In the genomic region with DNA sequence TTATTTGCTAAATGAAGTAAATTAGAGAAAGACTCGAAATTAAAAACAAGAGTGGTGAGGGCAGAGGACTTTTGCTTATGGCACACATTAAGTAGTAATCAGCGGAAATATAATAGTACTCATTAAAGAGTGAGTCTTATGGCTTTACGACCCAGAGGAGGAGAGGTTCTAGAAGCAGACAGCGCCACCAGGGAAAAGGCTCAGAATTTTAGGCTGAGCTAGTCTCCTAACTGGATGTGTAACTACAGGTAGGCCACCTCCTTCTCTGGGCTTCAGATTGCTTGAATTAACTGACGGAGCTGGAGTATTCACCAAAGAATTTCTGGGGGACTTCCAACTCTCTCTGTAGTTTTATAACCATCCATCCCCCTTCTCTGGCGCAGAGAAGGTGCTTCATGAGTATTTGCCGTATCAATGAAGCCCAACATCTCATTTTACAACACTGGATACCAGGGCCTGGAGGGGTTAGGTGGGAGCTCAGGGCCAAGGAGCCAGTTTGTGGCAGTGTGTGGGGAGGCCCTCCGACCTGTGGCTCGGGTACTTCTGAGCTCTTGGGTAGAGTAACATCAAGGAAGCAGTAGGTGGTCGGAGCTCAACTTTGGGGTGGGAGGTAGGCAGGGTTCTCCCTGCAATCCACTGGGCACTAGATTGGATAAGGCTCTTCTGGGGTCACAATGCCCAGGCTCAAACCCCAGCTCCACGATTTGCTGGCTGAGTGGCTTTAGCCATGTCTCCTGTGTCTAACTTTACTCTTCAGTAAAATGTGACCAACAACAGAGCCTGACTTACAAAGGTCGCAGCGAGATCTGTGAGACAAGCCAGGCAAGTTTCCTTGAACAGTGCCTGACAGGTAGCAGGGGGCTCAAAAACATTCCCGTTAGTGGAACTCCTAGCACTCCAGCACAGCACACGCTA, we compare ENCODE assay signal across 8 cellular contexts. TPM values are rescaled to one million over a fixed set of nuclear protein-coding genes. Genes with fewer than 3 reads are reported as not detected.
DNase-seq lines count a peak whose midpoint lies in the region; ATAC-seq, FAIRE-seq and TF ChIP-seq lines count a peak whose summit lies in the region.

No MANE protein-coding gene starts in this region.

- H3K27ac ChIP-seq in SK-N-SH (ENCODE audit: low read depth in 2 of 2, low read length in 1 of 2) (peak overlapping the region; percentile 83 to 93; a peak in 2 of 4 replicates), keratinocyte (ENCODE audit: control insufficient read depth, insufficient read depth, low read length) (peak overlapping the region; percentile 91), substantia nigra (ENCODE audit: low read depth, low read length, poor library complexity, severe bottlenecking) (peak overlapping the region; percentile 87)

- no peaks in the 10 kb centered on the region for H3K9me3 ChIP-seq in SK-N-SH
- no peaks in the 10 kb centered on the region for H3K9me3 ChIP-seq in keratinocyte (ENCODE audit: control insufficient read depth, low read depth, low read length)

- no peaks in the 10 kb centered on the region for H3K9me2 ChIP-seq in SK-N-SH

- H3K79me2 ChIP-seq in SK-N-SH (ENCODE audit: insufficient read depth) (peaks cover 63% of the 10 kb centered on the region), keratinocyte (ENCODE audit: control insufficient read depth, insufficient read depth, low read length) (peaks cover 59% of the 10 kb centered on the region)

- TF ChIP-seq RAD21 in SK-N-SH (IDR thresholded peaks at IDR 0.05; ENCODE audit: low read length): no peak

- WGBS in SK-N-SH (ENCODE audit: low lambda C conversion rate): 59% methylated on average over 15 of the region's 15 CpGs

- intact Hi-C loops in activated T-helper 2 cell treated with anti-CD3 and anti-CD28 coated beads, Interferon-gamma antibody, Interleukin-2, Interleukin-4, amounts not matched to agents 10 μg/mL and 5 μg/mL and 100 μg/mL, durations not matched to agents 14 hours and 24 hours and 36 hours (cut with micrococcal nuclease): loop anchor here (1.0 to 10.0 kb wide), 5 partner anchors 55 to 825 kb away; partner anchors contain the start of genes CCDC174, LSM3, NUP210 and XPC

- no peaks in the 10 kb centered on the region for H3K9me3 Mint-ChIP-seq in activated T-helper 2 cell treated with anti-CD3 and anti-CD28 coated beads, Interferon-gamma antibody, Interleukin-2, Interleukin-4, amounts not matched to agents 10 μg/mL and 5 μg/mL and 100 μg/mL, durations not matched to agents 14 hours and 24 hours and 36 hours

- no peaks in the 10 kb centered on the region for H3K9me1 ChIP-seq in keratinocyte (ENCODE audit: control insufficient read depth, extremely low read depth, insufficient read depth, low read length)

- DNase-seq in SK-N-SH: no peak
- no peak for DNase-seq in activated T-helper 2 cell treated with anti-CD3 and anti-CD28 coated beads, Interferon-gamma antibody, Interleukin-2, Interleukin-4, amounts not matched to agents 10 μg/mL and 5 μg/mL and 100 μg/mL, durations not matched to agents 14 hours and 24 hours and 36 hours (ENCODE audit: low spot score)
- no peak for DNase-seq in keratinocyte (ENCODE audit: low read depth, low spot score)
- no peak for DNase-seq in substantia nigra (lab: John Stamatoyannopoulos, UW)

- dilution Hi-C loops in keratinocyte (cut with MboI; ENCODE audit: extremely low pct_ligation_motif_present, low sequenced_read_pairs): no loop called here

- H3K9ac ChIP-seq in SK-N-SH: peak overlapping the region; percentile 80
- H3K9ac ChIP-seq in keratinocyte (ENCODE audit: control insufficient read depth, extremely low read depth, insufficient read depth, low read length): peak overlapping the region; percentile 96

- POLR2A ChIA-PET in SK-N-SH (lab: Yijun Ruan, JAX): interaction anchor here (2.6 to 3.2 kb wide), 2 partner anchors 55 to 227 kb away, joined by 10 to 35 read pairs; partner anchors contain the start of genes LSM3 and XPC

- peak overlapping the region; percentile 67 for H3K27ac Mint-ChIP-seq in activated T-helper 2 cell treated with anti-CD3 and anti-CD28 coated beads, Interferon-gamma antibody, Interleukin-2, Interleukin-4, amounts not matched to agents 10 μg/mL and 5 μg/mL and 100 μg/mL, durations not matched to agents 14 hours and 24 hours and 36 hours

- H3K36me3 ChIP-seq in SK-N-SH (replicated peaks in 1 of 2; ENCODE audit: control insufficient read depth in 1 of 2, insufficient read depth in 2 of 2, low read length in 1 of 2) (peaks cover 17 to 35% of the 10 kb centered on the region in 2 experiments), keratinocyte (ENCODE audit: control insufficient read depth in 2 of 2, extremely low read depth in 1 of 2, insufficient read depth in 2 of 2, low read length in 2 of 2) (peaks cover 17 to 28% of the 10 kb centered on the region in 2 experiments)

- TF ChIP-seq EP300 in SK-N-SH (IDR thresholded peaks at IDR 0.05; ENCODE audit: borderline replicate concordance in 1 of 2, low read depth in 1 of 2, low read length in 1 of 2): no peak

- no peaks in the 10 kb centered on the region for H3K27me3 Mint-ChIP-seq in activated T-helper 2 cell treated with anti-CD3 and anti-CD28 coated beads, Interferon-gamma antibody, Interleukin-2, Interleukin-4, amounts not matched to agents 10 μg/mL and 5 μg/mL and 100 μg/mL, durations not matched to agents 14 hours and 24 hours and 36 hours (ENCODE audit: low read depth)

- H3K4me1 ChIP-seq in SK-N-SH (ENCODE audit: control insufficient read depth in 1 of 2, insufficient read depth in 2 of 2, low read depth in 1 of 2, low read length in 1 of 2): peaks cover 15 to 34% of the 10 kb centered on the region in 2 experiments
- peaks cover 43% of the 10 kb centered on the region for H3K4me1 ChIP-seq in keratinocyte (ENCODE audit: control insufficient read depth, extremely low read depth, insufficient read depth, low read length)

- TF ChIP-seq CTCF in SK-N-SH (IDR thresholded peaks at IDR 0.05) (no peak), keratinocyte (optimal IDR thresholded peaks at IDR 0.05 in 1 of 3, IDR thresholded peaks at IDR 0.05 in 1 of 3, conservative IDR thresholded peaks at IDR 0.05 in 1 of 3; ENCODE audit: extremely low read depth in 1 of 3, insufficient read depth in 2 of 3, low read length in 3 of 3) (peak; percentile 15 to 40 (median 36))

- peak overlapping the region; percentile 88 to 99 for H3K4me3 ChIP-seq in SK-N-SH (ENCODE audit: low read depth in 2 of 2, low read length in 1 of 2)
- H3K4me3 ChIP-seq in keratinocyte (ENCODE audit: control insufficient read depth in 2 of 3, extremely low read depth in 1 of 3, insufficient read depth in 2 of 3, low read depth in 1 of 3, low read length in 3 of 3): peak overlapping the region; percentile 83 to 89 (median 86)

- CTCF ChIA-PET in SK-N-SH (lab: Yijun Ruan, JAX): interaction anchor here (0.9 to 3.9 kb wide), 3 partner anchors 22 to 243 kb away, joined by 3 to 37 read pairs (median 6); partner anchors contain the start of gene WNT7A

- H3K27me3 ChIP-seq in SK-N-SH (ENCODE audit: insufficient read depth) (no peaks in the 10 kb centered on the region), keratinocyte (ENCODE audit: control insufficient read depth, extremely low read depth, insufficient read depth, low read length) (no peaks in the 10 kb centered on the region)

- FAIRE-seq in keratinocyte (lab: Jason Lieb, UNC): no peak

- peaks cover 48% of the 10 kb centered on the region for H3K36me3 Mint-ChIP-seq in activated T-helper 2 cell treated with anti-CD3 and anti-CD28 coated beads, Interferon-gamma antibody, Interleukin-2, Interleukin-4, amounts not matched to agents 10 μg/mL and 5 μg/mL and 100 μg/mL, durations not matched to agents 14 hours and 24 hours and 36 hours (ENCODE audit: low read depth)

- peaks cover 27% of the 10 kb centered on the region for H4K20me1 ChIP-seq in SK-N-SH (ENCODE audit: insufficient read depth)
- peaks cover 21% of the 10 kb centered on the region for H4K20me1 ChIP-seq in keratinocyte (ENCODE audit: control insufficient read depth, extremely low read depth, insufficient read depth, low read length)

- H2AFZ ChIP-seq in SK-N-SH (ENCODE audit: low read depth) (peak overlapping the region; percentile 88), keratinocyte (ENCODE audit: control insufficient read depth, low read length) (peak overlapping the region; percentile 75)

- H3K4me2 ChIP-seq in SK-N-SH (peak overlapping the region; percentile 92), keratinocyte (ENCODE audit: control insufficient read depth, extremely low read depth, insufficient read depth, low read depth, low read length) (peak overlapping the region; percentile 74)

- H3K4me1 Mint-ChIP-seq in activated T-helper 2 cell treated with anti-CD3 and anti-CD28 coated beads, Interferon-gamma antibody, Interleukin-2, Interleukin-4, amounts not matched to agents 10 μg/mL and 5 μg/mL and 100 μg/mL, durations not matched to agents 14 hours and 24 hours and 36 hours (ENCODE audit: low read depth): peaks cover 40% of the 10 kb centered on the region

- H3K4me3 Mint-ChIP-seq in activated T-helper 2 cell treated with anti-CD3 and anti-CD28 coated beads, Interferon-gamma antibody, Interleukin-2, Interleukin-4, amounts not matched to agents 10 μg/mL and 5 μg/mL and 100 μg/mL, durations not matched to agents 14 hours and 24 hours and 36 hours (ENCODE audit: low read depth): peak overlapping the region; percentile 89

- H3F3A ChIP-seq in SK-N-SH (replicated peaks; ENCODE audit: insufficient read depth): peaks cover 14% of the 10 kb centered on the region

- ATAC-seq in SK-N-SH treated with all-trans-retinoic acid at 6 μM for 48 hours (no peak), GM18909 (IDR thresholded peaks at IDR 0.05; ENCODE audit: poor library complexity, unreplicated experiment) (no peak), GM19463 (IDR thresholded peaks at IDR 0.05; ENCODE audit: unreplicated experiment) (no peak), HG02938 (IDR thresholded peaks at IDR 0.05; ENCODE audit: unreplicated experiment) (no peak)

RNA-seq across cellular contexts. Expression of gene CHCHD4, which starts 1.1 kb away (rescaled TPM):
- polyA plus RNA-seq in SK-N-SH (2012; rRNA removed) (15.4 and 17.3 TPM in 2 replicates), keratinocyte (12.0 to 22.1 TPM (median 19.8 TPM) in 3 replicates)
- polyA plus RNA-seq in SK-N-SH (2012; cell fraction: cytosol; rRNA removed): 21.3 and 22.4 TPM in 2 replicates
- polyA plus RNA-seq in SK-N-SH (2012; cell fraction: nucleus; rRNA removed): 4.1 and 5.7 TPM in 2 replicates
- 24.8 and 25.0 TPM in 2 replicates for total RNA-seq in activated T-helper 2 cell treated with anti-CD3 and anti-CD28 coated beads, Interferon-gamma antibody, Interleukin-2, Interleukin-4, amounts not matched to agents 10 μg/mL and 5 μg/mL and 100 μg/mL, durations not matched to agents 14 hours and 24 hours and 36 hours
- polyA plus RNA-seq in keratinocyte (2011; ENCODE audit: low read depth): 7.4 TPM
- 17.1 and 21.0 TPM in 2 replicates for polyA plus RNA-seq in keratinocyte (2011; cell fraction: cytosol; rRNA removed)
- polyA plus RNA-seq in keratinocyte (2011; cell fraction: nucleus; rRNA removed): 7.7 and 7.8 TPM in 2 replicates
- polyA plus RNA-seq in keratinocyte (2012; ENCODE audit: low replicate concordance): 14.2 and 15.8 TPM in 2 replicates
- 3.8 to 12.4 TPM (median 7.0 TPM) in 3 replicates for polyA minus RNA-seq in keratinocyte
- 4.8 TPM for polyA minus RNA-seq in keratinocyte (2011; cell fraction: cytosol; rRNA and poly(A)+ RNA removed)
- polyA minus RNA-seq in keratinocyte (2011; cell fraction: nucleus; rRNA and poly(A)+ RNA removed): 2.6 and 3.3 TPM in 2 replicates

RNA-seq across cellular contexts. Expression of gene TMEM43, which starts 1.3 kb away (rescaled TPM):
- polyA plus RNA-seq in SK-N-SH (2012; rRNA removed) (105 and 123 TPM in 2 replicates), keratinocyte (98.8 to 117 TPM (median 111 TPM) in 3 replicates)
- 83.4 and 97.1 TPM in 2 replicates for polyA plus RNA-seq in SK-N-SH (2012; cell fraction: cytosol; rRNA removed)
- 137 and 155 TPM in 2 replicates for polyA plus RNA-seq in SK-N-SH (2012; cell fraction: nucleus; rRNA removed)
- 36.7 and 39.2 TPM in 2 replicates for total RNA-seq in activated T-helper 2 cell treated with anti-CD3 and anti-CD28 coated beads, Interferon-gamma antibody, Interleukin-2, Interleukin-4, amounts not matched to agents 10 μg/mL and 5 μg/mL and 100 μg/mL, durations not matched to agents 14 hours and 24 hours and 36 hours
- polyA plus RNA-seq in keratinocyte (2011; ENCODE audit: low read depth): 31.8 TPM
- polyA plus RNA-seq in keratinocyte (2011; cell fraction: cytosol; rRNA removed): 65.1 and 66.9 TPM in 2 replicates
- 236 TPM in 2 replicates for polyA plus RNA-seq in keratinocyte (2011; cell fraction: nucleus; rRNA removed)
- polyA plus RNA-seq in keratinocyte (2012; ENCODE audit: low replicate concordance): 69.7 and 81.4 TPM in 2 replicates
- polyA minus RNA-seq in keratinocyte: 114 to 170 TPM (median 147 TPM) in 3 replicates
- polyA minus RNA-seq in keratinocyte (2011; cell fraction: cytosol; rRNA and poly(A)+ RNA removed): 81.9 TPM
- polyA minus RNA-seq in keratinocyte (2011; cell fraction: nucleus; rRNA and poly(A)+ RNA removed): 136 and 182 TPM in 2 replicates

RNA-seq across cellular contexts. Expression of gene XPC, which starts 54.8 kb away (rescaled TPM):
- 50.0 and 52.0 TPM in 2 replicates for polyA plus RNA-seq in SK-N-SH (2012; rRNA removed)
- polyA plus RNA-seq in SK-N-SH (2012; cell fraction: cytosol; rRNA removed): 41.9 and 42.1 TPM in 2 replicates
- 140 and 154 TPM in 2 replicates for polyA plus RNA-seq in SK-N-SH (2012; cell fraction: nucleus; rRNA removed)
- 31.4 and 33.2 TPM in 2 replicates for total RNA-seq in activated T-helper 2 cell treated with anti-CD3 and anti-CD28 coated beads, Interferon-gamma antibody, Interleukin-2, Interleukin-4, amounts not matched to agents 10 μg/mL and 5 μg/mL and 100 μg/mL, durations not matched to agents 14 hours and 24 hours and 36 hours
- polyA plus RNA-seq in keratinocyte: 19.4 to 24.9 TPM (median 22.0 TPM) in 3 replicates
- polyA plus RNA-seq in keratinocyte (2011; ENCODE audit: low read depth): 91.7 TPM
- polyA plus RNA-seq in keratinocyte (2011; cell fraction: cytosol; rRNA removed): 24.3 and 40.5 TPM in 2 replicates
- polyA plus RNA-seq in keratinocyte (2011; cell fraction: nucleus; rRNA removed): 72.5 and 73.3 TPM in 2 replicates
- 27.5 and 32.6 TPM in 2 replicates for polyA plus RNA-seq in keratinocyte (2012; ENCODE audit: low replicate concordance)
- polyA minus RNA-seq in keratinocyte: 23.4 to 28.6 TPM (median 24.8 TPM) in 3 replicates
- polyA minus RNA-seq in keratinocyte (2011; cell fraction: cytosol; rRNA and poly(A)+ RNA removed): 11.9 TPM
- 32.7 and 46.7 TPM in 2 replicates for polyA minus RNA-seq in keratinocyte (2011; cell fraction: nucleus; rRNA and poly(A)+ RNA removed)

RNA-seq across cellular contexts. Expression of gene LSM3, which starts 55.1 kb away (rescaled TPM):
- polyA plus RNA-seq in SK-N-SH (2012; rRNA removed) (5.1 and 6.4 TPM in 2 replicates), keratinocyte (10.7 to 26.1 TPM (median 13.2 TPM) in 3 replicates)
- polyA plus RNA-seq in SK-N-SH (2012; cell fraction: cytosol; rRNA removed): 9.3 and 15.8 TPM in 2 replicates
- 0.66 and 1.4 TPM in 2 replicates for polyA plus RNA-seq in SK-N-SH (2012; cell fraction: nucleus; rRNA removed)
- total RNA-seq in activated T-helper 2 cell treated with anti-CD3 and anti-CD28 coated beads, Interferon-gamma antibody, Interleukin-2, Interleukin-4, amounts not matched to agents 10 μg/mL and 5 μg/mL and 100 μg/mL, durations not matched to agents 14 hours and 24 hours and 36 hours: 15.1 and 18.3 TPM in 2 replicates
- 28.0 TPM for polyA plus RNA-seq in keratinocyte (2011; ENCODE audit: low read depth)
- 13.9 and 18.7 TPM in 2 replicates for polyA plus RNA-seq in keratinocyte (2011; cell fraction: cytosol; rRNA removed)
- polyA plus RNA-seq in keratinocyte (2011; cell fraction: nucleus; rRNA removed): 2.3 and 5.2 TPM in 2 replicates
- 13.6 and 21.0 TPM in 2 replicates for polyA plus RNA-seq in keratinocyte (2012; ENCODE audit: low replicate concordance)
- 0.56 to 3.4 TPM (median 0.96 TPM) in 3 replicates for polyA minus RNA-seq in keratinocyte
- polyA minus RNA-seq in keratinocyte (2011; cell fraction: cytosol; rRNA and poly(A)+ RNA removed): 2.7 TPM
- polyA minus RNA-seq in keratinocyte (2011; cell fraction: nucleus; rRNA and poly(A)+ RNA removed): 0.32 and 0.93 TPM in 2 replicates
